ENCODE assay signal across 9 cellular contexts in genomic region chr11:124758355-124759267, GRCh38. TPM values are rescaled to one million over a fixed set of nuclear protein-coding genes. Genes with fewer than 3 reads are reported as not detected.
DNase-seq lines count a peak whose midpoint lies in the region; ATAC-seq, FAIRE-seq and TF ChIP-seq lines count a peak whose summit lies in the region.
"Had no signal": no experiment of that assay in that cellular context is flagged by ENCODE, and none has a peak within 500 bp of the region (broad histone marks: within the 10 kb centered on the region; RNA-seq: fewer than 3 reads in every experiment).

No MANE protein-coding gene starts in this region.

- peak overlapping the region; percentile 41 for H3K4me3 ChIP-seq in AG09309 (ENCODE audit: control insufficient read depth, low read depth, low read length)
- H3K4me3 ChIP-seq in endothelial cell of umbilical vein (replicated peaks in 1 of 3; ENCODE audit: insufficient read depth in 1 of 3, low read depth in 1 of 3, low read length in 3 of 3), result peak overlapping the region; percentile 23 to 65 (median 36)

- peak; percentile 89 for FAIRE-seq in endothelial cell of umbilical vein (lab: Jason Lieb, UNC)

- H3K9me3 ChIP-seq in endothelial cell of umbilical vein (replicated peaks; ENCODE audit: control insufficient read depth, insufficient read depth, low read length), result no peaks in the 10 kb centered on the region

- ATAC-seq in GM18520 (IDR thresholded peaks at IDR 0.05; ENCODE audit: unreplicated experiment), result peak; percentile 31
- ATAC-seq in HG03060 (IDR thresholded peaks at IDR 0.05; ENCODE audit: low read depth, unreplicated experiment), result peak; percentile 27
- peak; percentile 76 for ATAC-seq in stimulated activated memory B cell treated with anti-CD40 and anti-IgM and Interleukin-4, amounts not matched to agents 10 μg/mL and 1 μg/mL and 100 μg/mL, for 72 hours

- no peaks in the 10 kb centered on the region for H3K36me3 Mint-ChIP-seq in stimulated activated memory B cell treated with anti-CD40 and anti-IgM and Interleukin-4, amounts not matched to agents 10 μg/mL and 1 μg/mL and 100 μg/mL, for 72 hours

- no TSS peak for BruUV-seq in endothelial cell of umbilical vein (replicated peaks; lab: Mats Ljungman, UMichigan)

- H3K9ac ChIP-seq in endothelial cell of umbilical vein (replicated peaks; ENCODE audit: extremely low read depth, insufficient read depth, low read length), result peak overlapping the region; percentile 93

- TF ChIP-seq CTCF in AG09309 (IDR thresholded peaks at IDR 0.05; ENCODE audit: control insufficient read depth, insufficient read depth, low read depth, low read length, missing control alignments) (peak; percentile 76), endothelial cell of umbilical vein (IDR thresholded peaks at IDR 0.05; ENCODE audit: extremely low read depth in 1 of 2, insufficient read depth in 1 of 2, low read depth in 1 of 2, low read length in 2 of 2) (peak; percentile 73 to 91)

- peaks cover 65% of the 10 kb centered on the region for H3K4me1 ChIP-seq in endothelial cell of umbilical vein (ENCODE audit: control insufficient read depth, extremely low read depth, insufficient read depth, low read length)

- no peak for DNase-seq in AG09309 (ENCODE audit: low read depth)
- DNase-seq in NCI-H748 treated with DMSO at 0.1 percent for 48 hours (lab: John Stamatoyannopoulos, UW), result peak; percentile 58
- DNase-seq in activated T-cell treated with anti-CD3 and anti-CD28 coated beads for 1 hour (ENCODE audit: low read depth), result peak; percentile 62
- DNase-seq in endothelial cell of umbilical vein (ENCODE audit: low read depth, low spot score), result peak; percentile 81
- DNase-seq in midbrain (lab: John Stamatoyannopoulos, UW), result peak; percentile 60

- no peak overlapping the region for H2AFZ ChIP-seq in endothelial cell of umbilical vein (ENCODE audit: low read depth, low read length)

- peak overlapping the region; percentile 72 for H3K4me3 Mint-ChIP-seq in stimulated activated memory B cell treated with anti-CD40 and anti-IgM and Interleukin-4, amounts not matched to agents 10 μg/mL and 1 μg/mL and 100 μg/mL, for 72 hours

- peaks cover 16 to 27% of the 10 kb centered on the region in 2 experiments for H3K36me3 ChIP-seq in endothelial cell of umbilical vein (ENCODE audit: control insufficient read depth in 2 of 2, extremely low read depth in 1 of 2, insufficient read depth in 2 of 2, low read length in 2 of 2)

- H3K4me1 Mint-ChIP-seq in stimulated activated memory B cell treated with anti-CD40 and anti-IgM and Interleukin-4, amounts not matched to agents 10 μg/mL and 1 μg/mL and 100 μg/mL, for 72 hours, result peaks cover 50% of the 10 kb centered on the region

- no peaks in the 10 kb centered on the region for H4K20me1 ChIP-seq in endothelial cell of umbilical vein (replicated peaks; ENCODE audit: control insufficient read depth, extremely low read depth, insufficient read depth, low read length)

- dilution Hi-C loops in endothelial cell of umbilical vein (cut with MboI; ENCODE audit: extremely low pct_ligation_motif_present, low sequenced_read_pairs), result no loop called here

- H3K79me2 ChIP-seq in endothelial cell of umbilical vein (ENCODE audit: control insufficient read depth, insufficient read depth, low read length), result peaks cover 68% of the 10 kb centered on the region

- peaks cover 62% of the 10 kb centered on the region for H3K27me3 Mint-ChIP-seq in stimulated activated memory B cell treated with anti-CD40 and anti-IgM and Interleukin-4, amounts not matched to agents 10 μg/mL and 1 μg/mL and 100 μg/mL, for 72 hours

- POLR2A ChIA-PET in endothelial cell of umbilical vein (lab: Charles Lee), result interaction anchor here (1.3 to 5.9 kb wide), 2 partner anchors 11 to 86 kb away, joined by 3 to 67 read pairs; no protein-coding TSS in a partner anchor

- no peaks in the 10 kb centered on the region for H3K27me3 ChIP-seq in endothelial cell of umbilical vein (ENCODE audit: control insufficient read depth in 2 of 2, insufficient read depth in 2 of 2, low read length in 2 of 2)

- H3K27ac Mint-ChIP-seq in stimulated activated memory B cell treated with anti-CD40 and anti-IgM and Interleukin-4, amounts not matched to agents 10 μg/mL and 1 μg/mL and 100 μg/mL, for 72 hours, result peak overlapping the region; percentile 19

- H3K9me3 Mint-ChIP-seq in stimulated activated memory B cell treated with anti-CD40 and anti-IgM and Interleukin-4, amounts not matched to agents 10 μg/mL and 1 μg/mL and 100 μg/mL, for 72 hours, result no peaks in the 10 kb centered on the region

- intact Hi-C loops in endothelial cell of umbilical vein (cut with micrococcal nuclease), result loop anchor here (1.0 kb wide), 9 partner anchors 10 to 140 kb away; partner anchors contain the start of genes SIAE and SPA17

- CTCF ChIA-PET in endothelial cell of umbilical vein (lab: Charles Lee), result interaction anchor here (0.8 to 13.1 kb wide), 20 partner anchors 11 to 118 kb away, joined by 3 to 301 read pairs (median 8); partner anchors contain the start of genes NRGN, SIAE, SPA17 and VSIG2

- peak overlapping the region; percentile 97 for H3K27ac ChIP-seq in endothelial cell of umbilical vein (ENCODE audit: insufficient read depth, low read depth, low read length)

- H3K9me1 ChIP-seq in endothelial cell of umbilical vein (replicated peaks; ENCODE audit: control insufficient read depth, extremely low read depth, insufficient read depth, low read length), result no peaks in the 10 kb centered on the region

- TF ChIP-seq POLR2A in endothelial cell of umbilical vein (IDR thresholded peaks at IDR 0.05; ENCODE audit: low read depth, low read length), result peak; percentile 42

- peak overlapping the region; percentile 79 for H3K4me2 ChIP-seq in endothelial cell of umbilical vein (ENCODE audit: insufficient read depth, low read length)

TF ChIP-seq in endothelial cell of umbilical vein, 7 proteins besides CTCF, POLR2A, EP300 and RAD21:
- TF ChIP-seq MAX (IDR thresholded peaks at IDR 0.05; ENCODE audit: insufficient read depth, insufficient read length) (no peak), EZH2 (IDR thresholded peaks at IDR 0.05; ENCODE audit: borderline replicate concordance, low read depth, low read length, severe bottlenecking) (no peak), MYC (IDR thresholded peaks at IDR 0.05; ENCODE audit: low read depth, low read length) (no peak), FOS (IDR thresholded peaks at IDR 0.05; ENCODE audit: borderline replicate concordance, insufficient read depth, low read length) (no peak), GATA2 (IDR thresholded peaks at IDR 0.05; ENCODE audit: insufficient read depth, insufficient read length, low read depth, low read length) (no peak), POLR2AphosphoS5 (IDR thresholded peaks at IDR 0.05; ENCODE audit: insufficient read depth, low read depth, low read length) (no peak), JUN (IDR thresholded peaks at IDR 0.05; ENCODE audit: borderline replicate concordance, insufficient read depth, insufficient read length, low read depth) (no peak)
TF ChIP-seq in endothelial cell of umbilical vein: peak in this region for 0.

RNA-seq across cellular contexts. Expression of gene ESAM, which starts 3.5 kb away (rescaled TPM):
- 273 and 303 TPM in 2 replicates for total RNA-seq in endothelial cell of umbilical vein
- 383 and 451 TPM in 2 replicates for polyA plus RNA-seq in endothelial cell of umbilical vein
- polyA plus RNA-seq in endothelial cell of umbilical vein (2011; cell fraction: cytosol; rRNA removed), result 364 and 365 TPM in 2 replicates
- 321 and 349 TPM in 2 replicates for polyA plus RNA-seq in endothelial cell of umbilical vein (2011; cell fraction: nucleus; rRNA removed)
- polyA plus RNA-seq in endothelial cell of umbilical vein (2012), result 148 and 187 TPM in 2 replicates
- 205 and 226 TPM in 2 replicates for polyA minus RNA-seq in endothelial cell of umbilical vein
- 0.51 TPM for polyA minus RNA-seq in endothelial cell of umbilical vein (2011; cell fraction: cytosol; rRNA and poly(A)+ RNA removed)
- 66.6 and 81.3 TPM in 2 replicates for polyA minus RNA-seq in endothelial cell of umbilical vein (2011; cell fraction: nucleus; rRNA and poly(A)+ RNA removed)

RNA-seq across cellular contexts. Expression of gene VSIG2, which starts 6.6 kb away (rescaled TPM):
- total RNA-seq in endothelial cell of umbilical vein, result 3.6 and 7.0 TPM in 2 replicates
- polyA plus RNA-seq in endothelial cell of umbilical vein, result 0.94 and 1.2 TPM in 2 replicates
- polyA plus RNA-seq in endothelial cell of umbilical vein (2011; cell fraction: cytosol; rRNA removed), result 0.34 and 0.45 TPM in 2 replicates
- 5.8 and 9.3 TPM in 2 replicates for polyA plus RNA-seq in endothelial cell of umbilical vein (2011; cell fraction: nucleus; rRNA removed)
- polyA plus RNA-seq in endothelial cell of umbilical vein (2012), result 1.1 TPM in 2 replicates
- polyA minus RNA-seq in endothelial cell of umbilical vein, result 0.32 and 0.49 TPM in 2 replicates
- not detected for polyA minus RNA-seq in endothelial cell of umbilical vein (2011; cell fraction: cytosol; rRNA and poly(A)+ RNA removed)
- polyA minus RNA-seq in endothelial cell of umbilical vein (2011; cell fraction: nucleus; rRNA and poly(A)+ RNA removed), result 0.38 and 0.63 TPM in 2 replicates
- total RNA-seq: HT1080 had no signal

RNA-seq across cellular contexts. Expression of gene NRGN, which starts 18.9 kb away (rescaled TPM):
- total RNA-seq in endothelial cell of umbilical vein, result 30.9 and 33.5 TPM in 2 replicates
- polyA plus RNA-seq in endothelial cell of umbilical vein, result 29.1 and 31.5 TPM in 2 replicates
- polyA plus RNA-seq in endothelial cell of umbilical vein (2011; cell fraction: cytosol; rRNA removed), result 24.3 and 27.7 TPM in 2 replicates
- 24.0 and 26.1 TPM in 2 replicates for polyA plus RNA-seq in endothelial cell of umbilical vein (2011; cell fraction: nucleus; rRNA removed)
- polyA plus RNA-seq in endothelial cell of umbilical vein (2012), result 24.3 and 42.3 TPM in 2 replicates
- 7.5 and 11.0 TPM in 2 replicates for polyA minus RNA-seq in endothelial cell of umbilical vein
- 1.3 TPM for polyA minus RNA-seq in endothelial cell of umbilical vein (2011; cell fraction: cytosol; rRNA and poly(A)+ RNA removed)
- 5.5 and 9.1 TPM in 2 replicates for polyA minus RNA-seq in endothelial cell of umbilical vein (2011; cell fraction: nucleus; rRNA and poly(A)+ RNA removed)

RNA-seq across cellular contexts. Expression of gene MSANTD2, which starts 41.6 kb away (rescaled TPM):
- total RNA-seq in endothelial cell of umbilical vein, result 17.0 and 23.2 TPM in 2 replicates
- 5.5 and 5.6 TPM in 2 replicates for polyA plus RNA-seq in endothelial cell of umbilical vein
- polyA plus RNA-seq in endothelial cell of umbilical vein (2011; cell fraction: cytosol; rRNA removed), result 4.2 and 5.5 TPM in 2 replicates
- polyA plus RNA-seq in endothelial cell of umbilical vein (2011; cell fraction: nucleus; rRNA removed), result 38.7 and 39.2 TPM in 2 replicates
- polyA plus RNA-seq in endothelial cell of umbilical vein (2012), result 6.5 and 10.3 TPM in 2 replicates
- 5.5 and 7.1 TPM in 2 replicates for polyA minus RNA-seq in endothelial cell of umbilical vein
- polyA minus RNA-seq in endothelial cell of umbilical vein (2011; cell fraction: cytosol; rRNA and poly(A)+ RNA removed), result 4.1 TPM
- 14.6 and 16.4 TPM in 2 replicates for polyA minus RNA-seq in endothelial cell of umbilical vein (2011; cell fraction: nucleus; rRNA and poly(A)+ RNA removed)
